20 cellular contexts compared by ENCODE assay signal in the genomic region with DNA sequence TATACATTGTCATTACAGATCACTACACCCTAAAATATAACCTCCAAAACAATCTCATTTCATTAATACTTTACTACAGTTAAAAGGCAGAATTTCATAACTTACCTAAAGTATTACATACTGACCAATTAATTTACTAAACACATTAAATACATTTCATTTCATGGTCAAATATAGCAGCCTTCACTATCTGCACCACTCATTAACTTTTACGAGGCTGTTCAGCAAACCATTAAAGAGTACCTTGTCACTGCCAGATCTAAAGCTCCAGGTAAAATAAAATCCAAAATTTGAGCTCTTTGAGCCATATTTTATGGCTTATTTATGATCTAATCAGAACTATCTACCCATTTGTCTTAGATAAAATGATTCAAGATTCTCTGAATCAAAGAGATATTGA.
DNase-seq lines count a peak whose midpoint lies in the region; ATAC-seq, FAIRE-seq and TF ChIP-seq lines count a peak whose summit lies in the region.
"Had no signal": no experiment of that assay in that cellular context is flagged by ENCODE, and none has a peak within 500 bp of the region (broad histone marks: within the 10 kb centered on the region; RNA-seq: fewer than 3 reads in every experiment).

No MANE protein-coding gene starts in this region.

- H3K27ac ChIP-seq in Karpas-422 (ENCODE audit: low read length), result no peak overlapping the region
- H3K27ac ChIP-seq: HL-60 had no signal

- no peak overlapping the region for H2AFZ ChIP-seq in Karpas-422 (ENCODE audit: low read length)

- H3K4me3 Mint-ChIP-seq in activated naive CD8-positive, alpha-beta T cell treated with anti-CD3 and anti-CD28 coated beads, Interleukin-2, amount 50 U/mL, for 24 hours, result no peak overlapping the region
- no peak overlapping the region for H3K4me3 Mint-ChIP-seq in activated naive CD8-positive, alpha-beta T cell treated with anti-CD3 and anti-CD28 coated beads for 36 hours
- no peak overlapping the region for H3K4me3 Mint-ChIP-seq in T-cell

- H3K9me2 ChIP-seq in Karpas-422 (replicated peaks; ENCODE audit: insufficient read depth, low read length), result no peaks in the 10 kb centered on the region

- H3K9me3 ChIP-seq in Karpas-422 (ENCODE audit: low read length), result no peaks in the 10 kb centered on the region

- peaks cover 3% of the 10 kb centered on the region for H3K4me1 Mint-ChIP-seq in activated naive CD8-positive, alpha-beta T cell treated with anti-CD3 and anti-CD28 coated beads, Interleukin-2, amount 50 U/mL, for 24 hours
- H3K4me1 Mint-ChIP-seq in activated naive CD8-positive, alpha-beta T cell treated with anti-CD3 and anti-CD28 coated beads for 36 hours, result no peaks in the 10 kb centered on the region
- H3K4me1 Mint-ChIP-seq in T-cell, result peaks cover 0 to 7% (median 5%) of the 10 kb centered on the region in 3 donors

- CTCF ChIA-PET in T-cell (lab: Charles Lee), result interaction anchor here in 1 of 2 donors (0.7 kb wide), 3 partner anchors 15 to 213 kb away, joined by 3 to 4 read pairs (median 4); no protein-coding TSS in a partner anchor

- no peak overlapping the region for H3K4me2 ChIP-seq in Karpas-422 (ENCODE audit: low read depth, low read length, poor library complexity, severe bottlenecking)

- peaks cover 20% of the 10 kb centered on the region; the same call in 1 of the 2 replicates for H3K79me2 ChIP-seq in Karpas-422 (ENCODE audit: low read length)

- H3K4me3 ChIP-seq in Karpas-422 (ENCODE audit: low read length), result no peak overlapping the region

- no peak for ATAC-seq in activated naive CD8-positive, alpha-beta T cell treated with anti-CD3 and anti-CD28 coated beads, Interleukin-2, amount 50 U/mL, for 24 hours
- ATAC-seq in T-cell (replicated peaks in 1 of 4) (no peak), esophagus mucosa (no peak)

- TF ChIP-seq POLR2A in H54 (IDR thresholded peaks at IDR 0.05; ENCODE audit: low read depth, low read length), result no peak

- peaks cover 16% of the 10 kb centered on the region for H3K36me3 Mint-ChIP-seq in activated naive CD8-positive, alpha-beta T cell treated with anti-CD3 and anti-CD28 coated beads, Interleukin-2, amount 50 U/mL, for 24 hours (ENCODE audit: low read depth)
- H3K36me3 Mint-ChIP-seq in activated naive CD8-positive, alpha-beta T cell treated with anti-CD3 and anti-CD28 coated beads for 36 hours, result peaks cover 9% of the 10 kb centered on the region
- peaks cover 24% of the 10 kb centered on the region for H3K36me3 Mint-ChIP-seq in T-cell

- H3K27ac Mint-ChIP-seq in activated naive CD8-positive, alpha-beta T cell treated with anti-CD3 and anti-CD28 coated beads, Interleukin-2, amount 50 U/mL, for 24 hours, result peak overlapping the region; percentile 21
- no peak overlapping the region for H3K27ac Mint-ChIP-seq in activated naive CD8-positive, alpha-beta T cell treated with anti-CD3 and anti-CD28 coated beads for 36 hours
- H3K27ac Mint-ChIP-seq in T-cell, result peak overlapping the region; percentile 23 to 29

- peaks cover 36% of the 10 kb centered on the region; the same call in 1 of the 2 replicates for H3K36me3 ChIP-seq in Karpas-422 (ENCODE audit: insufficient read depth, low read length)

- no peaks in the 10 kb centered on the region for H3K4me1 ChIP-seq in Karpas-422 (ENCODE audit: low read length)

- no peaks in the 10 kb centered on the region for H3K27me3 Mint-ChIP-seq in activated naive CD8-positive, alpha-beta T cell treated with anti-CD3 and anti-CD28 coated beads, Interleukin-2, amount 50 U/mL, for 24 hours
- no peaks in the 10 kb centered on the region for H3K27me3 Mint-ChIP-seq in activated naive CD8-positive, alpha-beta T cell treated with anti-CD3 and anti-CD28 coated beads for 36 hours
- no peaks in the 10 kb centered on the region for H3K27me3 Mint-ChIP-seq in T-cell

- H4K20me1 ChIP-seq in Karpas-422 (ENCODE audit: insufficient read depth, low read depth, low read length), result no peaks in the 10 kb centered on the region

- no peaks in the 10 kb centered on the region for H3K27me3 ChIP-seq in Karpas-422 (ENCODE audit: low read length)

- H3K9ac ChIP-seq in Karpas-422 (ENCODE audit: low read length), result no peak overlapping the region

- POLR2A ChIA-PET in T-cell (lab: Charles Lee), result interaction anchor here (0.6 to 0.7 kb wide), 3 partner anchors 15 to 219 kb away, joined by 3 to 6 read pairs (median 3); no protein-coding TSS in a partner anchor

- no peak for FAIRE-seq in H54 (lab: Jason Lieb, UNC)

- no peak for DNase-seq in activated naive CD8-positive, alpha-beta T cell treated with anti-CD3 and anti-CD28 coated beads, Interleukin-2, amount 50 U/mL, for 24 hours
- DNase-seq in activated naive CD8-positive, alpha-beta T cell treated with anti-CD3 and anti-CD28 coated beads for 36 hours, result no peak
- DNase-seq in T-cell (no peak), left kidney (ENCODE audit: low read depth, low spot score) (peak; percentile 14), H54 (ENCODE audit: insufficient read length, low spot score) (no peak), Karpas-422 (no peak)
- DNase-seq: AML-193; C1 segment of cervical spinal cord; DMS53; H7; KBM-7; NCI-H1105; NCI-H146; NCI-H2029; NCI-H2227 treated with DMSO at 0.1 percent for 48 hours; NCI-H510A; NK-92 treated with Interleukin-12 subunit alpha and Interleukin-12 subunit beta, amount 100 ng/mL, for 24 hours; SIG-M5 had no signal

- H3K9me3 Mint-ChIP-seq in activated naive CD8-positive, alpha-beta T cell treated with anti-CD3 and anti-CD28 coated beads, Interleukin-2, amount 50 U/mL, for 24 hours, result no peaks in the 10 kb centered on the region
- no peaks in the 10 kb centered on the region for H3K9me3 Mint-ChIP-seq in activated naive CD8-positive, alpha-beta T cell treated with anti-CD3 and anti-CD28 coated beads for 36 hours
- H3K9me3 Mint-ChIP-seq in T-cell, result no peaks in the 10 kb centered on the region
